24 cellular contexts compared by ENCODE assay signal in the genomic region with DNA sequence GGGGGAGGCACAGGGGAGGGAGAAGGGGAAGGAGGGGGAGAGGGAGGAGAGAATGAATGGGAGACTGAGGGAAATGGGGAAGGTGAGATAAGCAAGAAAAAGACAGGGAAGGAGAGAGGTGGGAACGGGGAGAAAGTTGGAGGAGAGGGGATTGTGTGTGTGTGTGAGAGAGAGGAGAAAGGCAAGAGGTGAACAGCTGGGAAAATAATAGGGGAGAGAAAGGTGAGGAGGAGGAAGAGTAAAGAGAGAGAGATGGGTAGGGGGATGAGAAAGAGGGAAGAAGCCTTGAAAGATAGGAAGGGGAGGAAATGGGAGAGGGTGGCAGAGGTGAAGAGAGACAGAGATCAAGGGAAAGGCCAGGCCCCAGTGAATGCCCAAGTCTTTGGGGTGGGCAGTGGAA.
"Had no signal": no experiment of that assay in that cellular context is flagged by ENCODE, and none has a peak within 500 bp of the region (broad histone marks: within the 10 kb centered on the region; RNA-seq: fewer than 3 reads in every experiment).

No MANE protein-coding gene starts in this region.

- H3K27me3 Mint-ChIP-seq: naive thymus-derived CD4-positive, alpha-beta T cell; stimulated activated naive CD8-positive, alpha-beta T cell treated with anti-CD3 and anti-CD28 coated beads, Interleukin-15, Interleukin-2, amounts not matched to agents 100 ng/mL and 50 ng/mL, for 24 hours; type B pancreatic cell had no signal

- ATAC-seq: left colon; left ventricle myocardium superior; lower lobe of right lung; naive thymus-derived CD4-positive, alpha-beta T cell; pancreas; sciatic nerve had no signal

- H3K9me3 ChIP-seq: lower lobe of right lung, pancreas, thyroid gland had no signal

- H3K9me3 Mint-ChIP-seq: immature natural killer cell; stimulated activated naive CD8-positive, alpha-beta T cell treated with anti-CD3 and anti-CD28 coated beads, Interleukin-15, Interleukin-2, amounts not matched to agents 100 ng/mL and 50 ng/mL, for 24 hours had no signal

- H3K4me3 Mint-ChIP-seq: immature natural killer cell; naive thymus-derived CD4-positive, alpha-beta T cell; nephron; stimulated activated naive CD8-positive, alpha-beta T cell treated with anti-CD3 and anti-CD28 coated beads, Interleukin-15, Interleukin-2, amounts not matched to agents 100 ng/mL and 50 ng/mL, for 24 hours; type B pancreatic cell had no signal

- H3K27ac ChIP-seq: dorsolateral prefrontal cortex, lower lobe of right lung, pancreas, thyroid gland had no signal

- H3K27ac Mint-ChIP-seq: immature natural killer cell; naive thymus-derived CD4-positive, alpha-beta T cell; nephron; type B pancreatic cell had no signal

- H3K36me3 ChIP-seq: pancreas, thyroid gland had no signal

- H3K4me3 ChIP-seq: dorsolateral prefrontal cortex, lower lobe of right lung, pancreas, smooth muscle cell, thyroid gland had no signal

- H3K27me3 ChIP-seq: pancreas, thyroid gland had no signal

- H3K4me2 ChIP-seq: smooth muscle cell had no signal

- DNase-seq: cerebellar nuclear complex; cortex of kidney; dorsolateral prefrontal cortex; effector CD4-positive, alpha-beta T cell; hypothalamus; immature natural killer cell; islet precursor cell; kidney glomerular epithelial cell; left colon; left ventricle myocardium superior; lower lobe of right lung; naive thymus-derived CD4-positive, alpha-beta T cell; occipital lobe; pancreas; stimulated activated CD4-positive, alpha-beta T cell treated with anti-CD3 and anti-CD28 coated beads, Interleukin-12 subunit alpha, Interleukin-12 subunit beta, amount 100 ng/mL, for 4 hours; stimulated activated CD4-positive, alpha-beta T cell treated with anti-CD3 and anti-CD28 coated beads, Interleukin-1b, Interleukin-23, amount 100 ng/mL, for 48 hours; stimulated activated CD4-positive, alpha-beta T cell treated with anti-CD3 and anti-CD28 coated beads, Interleukin-4, amount 100 ng/mL, for 1 hour; stimulated activated CD8-positive, alpha-beta memory T cell treated with anti-CD3 and anti-CD28 coated beads, Interleukin-4, amount 100 ng/mL, for 48 hours; thyroid gland had no signal

- H3K4me1 ChIP-seq: lower lobe of right lung, pancreas, thyroid gland had no signal
